8 cellular contexts compared by ENCODE assay signal in the genomic region with DNA sequence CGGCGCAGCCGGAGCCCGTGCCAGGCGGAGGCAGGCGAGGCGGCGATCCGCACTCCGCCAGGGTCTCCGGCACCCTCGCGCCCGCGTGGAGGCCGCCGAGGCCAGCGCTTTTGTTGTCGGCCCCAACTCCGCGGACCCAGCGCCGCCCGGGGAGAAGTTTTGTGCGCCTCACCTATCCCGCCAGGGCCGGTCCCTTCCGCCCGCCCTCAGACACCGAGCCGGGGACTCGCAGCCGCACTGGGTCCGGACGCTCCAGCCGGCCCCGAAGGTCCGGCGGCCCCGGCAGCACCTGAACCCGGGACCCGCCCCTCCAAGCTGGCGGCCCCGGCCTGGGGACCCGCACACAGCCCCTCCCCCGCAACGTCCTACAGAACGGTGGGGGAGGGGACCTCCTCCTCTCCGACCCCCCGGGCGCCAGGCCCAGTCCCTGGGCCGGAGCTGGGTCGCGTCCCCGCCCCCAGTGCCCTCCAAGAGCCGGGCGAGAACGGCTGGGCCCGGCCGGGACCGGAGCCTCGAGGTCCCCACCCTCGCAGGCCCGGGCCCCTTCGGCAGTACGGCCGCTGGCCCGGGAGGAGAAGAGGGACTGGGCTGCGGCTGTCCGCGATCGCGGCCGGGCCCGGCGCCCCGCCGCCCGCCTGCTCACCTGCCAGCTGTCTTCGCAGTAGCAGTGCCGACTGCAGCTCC. TPM values are rescaled to one million over a fixed set of nuclear protein-coding genes. Genes with fewer than 3 reads are reported as not detected.
DNase-seq lines count a peak whose midpoint lies in the region; ATAC-seq and TF ChIP-seq lines count a peak whose summit lies in the region.

No MANE protein-coding gene starts in this region.

- ATAC-seq in GM19452 (IDR thresholded peaks at IDR 0.05; ENCODE audit: unreplicated experiment) (peak; percentile 25), HG03565 (IDR thresholded peaks at IDR 0.05; ENCODE audit: unreplicated experiment) (peak; percentile 20), esophagus mucosa (peak; percentile 23)
- ATAC-seq in naive thymus-derived CD4-positive, alpha-beta T cell = no peak

- no peak overlapping the region for H3K27ac Mint-ChIP-seq in activated CD4-positive, alpha-beta T cell treated with anti-CD3 and anti-CD28 coated beads, Interleukin-2, amount 10 ng/mL, durations not matched to agents 24 days and 14 days
- H3K27ac Mint-ChIP-seq in naive thymus-derived CD4-positive, alpha-beta T cell = peak overlapping the region in 2 of 9 donors; percentile 93 to 96

- WGBS in thyroid gland, 2 donors = no CpG with 5 or more reads among the region's 81 CpGs

- H3K27ac ChIP-seq in C4-2B = peak overlapping the region; percentile 97
- H3K27ac ChIP-seq in naive thymus-derived CD4-positive, alpha-beta T cell (ENCODE audit: low read depth, low read length) = peak overlapping the region; percentile 94
- H3K27ac ChIP-seq in thyroid gland = peak overlapping the region; percentile 83 to 91 (median 90)

- peaks cover 0 to 8% (median 0%) of the 10 kb centered on the region in 3 experiments for H3K36me3 ChIP-seq in naive thymus-derived CD4-positive, alpha-beta T cell (ENCODE audit: control insufficient read depth in 2 of 3, insufficient read depth in 3 of 3, low read length in 3 of 3)
- no peaks in the 10 kb centered on the region for H3K36me3 ChIP-seq in thyroid gland

- no peaks in the 10 kb centered on the region for H3K27me3 Mint-ChIP-seq in activated CD4-positive, alpha-beta T cell treated with anti-CD3 and anti-CD28 coated beads, Interleukin-2, amount 10 ng/mL, durations not matched to agents 24 days and 14 days
- no peaks in the 10 kb centered on the region for H3K27me3 Mint-ChIP-seq in naive thymus-derived CD4-positive, alpha-beta T cell

- H3K4me1 Mint-ChIP-seq in activated CD4-positive, alpha-beta T cell treated with anti-CD3 and anti-CD28 coated beads, Interleukin-2, amount 10 ng/mL, durations not matched to agents 24 days and 14 days = peaks cover 26% of the 10 kb centered on the region
- peaks cover 16 to 38% (median 35%) of the 10 kb centered on the region in 7 donors for H3K4me1 Mint-ChIP-seq in naive thymus-derived CD4-positive, alpha-beta T cell

- H3K9me3 Mint-ChIP-seq in activated CD4-positive, alpha-beta T cell treated with anti-CD3 and anti-CD28 coated beads, Interleukin-2, amount 10 ng/mL, durations not matched to agents 24 days and 14 days = no peaks in the 10 kb centered on the region
- peaks cover 0 to 1% (median 0%) of the 10 kb centered on the region in 11 donors for H3K9me3 Mint-ChIP-seq in naive thymus-derived CD4-positive, alpha-beta T cell

- H3K36me3 Mint-ChIP-seq in activated CD4-positive, alpha-beta T cell treated with anti-CD3 and anti-CD28 coated beads, Interleukin-2, amount 10 ng/mL, durations not matched to agents 24 days and 14 days (ENCODE audit: low read depth) = peaks cover 15% of the 10 kb centered on the region
- H3K36me3 Mint-ChIP-seq in naive thymus-derived CD4-positive, alpha-beta T cell = no peaks in the 10 kb centered on the region

- H3K4me1 ChIP-seq in naive thymus-derived CD4-positive, alpha-beta T cell (ENCODE audit: control insufficient read depth in 2 of 2, insufficient read depth in 2 of 2, low read length in 2 of 2) = peaks cover 11% of the 10 kb centered on the region in 2 donors
- peaks cover 8% of the 10 kb centered on the region in 2 donors for H3K4me1 ChIP-seq in thyroid gland

- peak overlapping the region; percentile 77 for H3K4me3 Mint-ChIP-seq in activated CD4-positive, alpha-beta T cell treated with anti-CD3 and anti-CD28 coated beads, Interleukin-2, amount 10 ng/mL, durations not matched to agents 24 days and 14 days
- H3K4me3 Mint-ChIP-seq in naive thymus-derived CD4-positive, alpha-beta T cell = peak overlapping the region in 7 of 10 donors; percentile 36 to 95 (median 88)

- no peaks in the 10 kb centered on the region for H3K27me3 ChIP-seq in naive thymus-derived CD4-positive, alpha-beta T cell (ENCODE audit: control insufficient read depth in 2 of 2, insufficient read depth in 2 of 2, low read length in 2 of 2)
- H3K27me3 ChIP-seq in thyroid gland = no peaks in the 10 kb centered on the region

- CTCF ChIA-PET in naive thymus-derived CD4-positive, alpha-beta T cell (lab: Charles Lee) = no interaction called here

- H3K4me3 ChIP-seq in naive thymus-derived CD4-positive, alpha-beta T cell (ENCODE audit: low read length) = peak overlapping the region; percentile 58
- H3K4me3 ChIP-seq in thyroid gland (replicated peaks in 1 of 3) = peak overlapping the region; percentile 94 to 97 (median 97)

- H3K9me3 ChIP-seq in naive thymus-derived CD4-positive, alpha-beta T cell (ENCODE audit: control insufficient read depth in 2 of 3, low read length in 3 of 3) = no peaks in the 10 kb centered on the region
- no peaks in the 10 kb centered on the region for H3K9me3 ChIP-seq in thyroid gland

- no peak for TF ChIP-seq POLR2A in thyroid gland (IDR thresholded peaks at IDR 0.05)

- TF ChIP-seq CTCF in C4-2B (conservative IDR thresholded peaks at IDR 0.05) = no peak
- no peak for TF ChIP-seq CTCF in thyroid gland (IDR thresholded peaks at IDR 0.05)

- no peak for DNase-seq in activated CD4-positive, alpha-beta T cell treated with anti-CD3 and anti-CD28 coated beads, Interleukin-2, amount 10 ng/mL, durations not matched to agents 24 days and 14 days
- peak in 3 of 9 donors; percentile 23 to 60 (median 38) for DNase-seq in naive thymus-derived CD4-positive, alpha-beta T cell
- peak; percentile 19 to 50 for DNase-seq in thyroid gland
- no peak for DNase-seq in DMS79 treated with DMSO at 0.1 percent for 48 hours (lab: John Stamatoyannopoulos, UW)

- intact Hi-C loops in activated CD4-positive, alpha-beta T cell treated with anti-CD3 and anti-CD28 coated beads, Interleukin-2, amount 10 ng/mL, durations not matched to agents 24 days and 14 days (cut with micrococcal nuclease) = loop anchor here (1.0 to 10.0 kb wide), 5 partner anchors 10 to 1963 kb away; partner anchors contain the start of genes CYB5D2, MNT, PFN1 and RNF167
- intact Hi-C loops in naive thymus-derived CD4-positive, alpha-beta T cell (cut with micrococcal nuclease) = loop anchor here (1.0 to 10.0 kb wide), 20 partner anchors 10 to 1853 kb away; partner anchors contain the start of genes CAMKK1 (in 2 of the 2), CYB5D2 (in 2 of the 2), HASPIN (in 2 of the 2) and MYBBP1A (in 2 of the 2)
- intact Hi-C loops in thyroid gland (cut with DNase I) = loop anchor here (5.0 kb wide), 1 partner anchor 223 kb away; the partner anchor contains the start of genes CYB5D2 and ZZEF1

- POLR2A ChIA-PET in naive thymus-derived CD4-positive, alpha-beta T cell (lab: Charles Lee) = interaction anchor here (0.9 to 2.1 kb wide), 9 partner anchors 10 to 601 kb away, joined by 3 to 15 read pairs (median 4); partner anchors contain the start of genes ANKFY1, CYB5D2, SPAG7 and ZZEF1

RNA-seq across cellular contexts. Expression of gene UBE2G1, which starts 0.7 kb away (rescaled TPM):
- 74.8 and 77.3 TPM in 2 replicates for total RNA-seq in activated CD4-positive, alpha-beta T cell treated with anti-CD3 and anti-CD28 coated beads, Interleukin-2, amount 10 ng/mL, durations not matched to agents 24 days and 14 days
- 93.4 TPM for total RNA-seq in esophagus mucosa
- total RNA-seq in naive thymus-derived CD4-positive, alpha-beta T cell = 10 to 100 TPM; 50.1 to 63.7 (median 56.6) TPM
- 10 to 100 TPM; 55.1 to 68.9 TPM for polyA plus RNA-seq in naive thymus-derived CD4-positive, alpha-beta T cell
- total RNA-seq in thyroid gland = 10 to 100 TPM; 39.1 to 58.0 (median 49.4) TPM

Comparison
In these comparisons a context has a peak if more than half of its experiments do, and no peak if none do; other contexts are left out.
1. DNase-seq: peak in thyroid gland (2 of 2); none in activated CD4-positive, alpha-beta T cell treated with anti-CD3 and anti-CD28 coated beads, Interleukin-2, amount 10 ng/mL, durations not matched to agents 24 days and 14 days (single experiment) and DMS79 treated with DMSO at 0.1 percent for 48 hours (single experiment).
2. Peak in every context shown above with its lines, with median percentiles within 50 percentile points of each other: H3K27ac ChIP-seq.